In genomic region chr11:2156416-2157182, GRCh38 we compare ENCODE assay signal across 9 cellular contexts. TPM values are rescaled to one million over a fixed set of nuclear protein-coding genes. Genes with fewer than 3 reads are reported as not detected.
DNase-seq lines count a peak whose midpoint lies in the region; ATAC-seq, FAIRE-seq and TF ChIP-seq lines count a peak whose summit lies in the region.
"Had no signal": no experiment of that assay in that cellular context is flagged by ENCODE, and none has a peak within 500 bp of the region (broad histone marks: within the 10 kb centered on the region; RNA-seq: fewer than 3 reads in every experiment).

No MANE protein-coding gene starts in this region.

- H3K4me3 ChIP-seq in endothelial cell of umbilical vein (replicated peaks in 1 of 3; ENCODE audit: insufficient read depth in 1 of 3, low read depth in 1 of 3, low read length in 3 of 3) (no peak overlapping the region), thoracic aorta (no peak overlapping the region)

- H3K9me1 ChIP-seq in endothelial cell of umbilical vein (replicated peaks; ENCODE audit: control insufficient read depth, extremely low read depth, insufficient read depth, low read length): no peaks in the 10 kb centered on the region

- FAIRE-seq in endothelial cell of umbilical vein (lab: Jason Lieb, UNC): peak; percentile 76

- peak; percentile 12 for DNase-seq in NCI-H510A treated with DMSO at 0.1 percent for 48 hours (lab: John Stamatoyannopoulos, UW)
- no peak for DNase-seq in NCI-H510A (lab: John Stamatoyannopoulos, UW)
- DNase-seq in NCI-H2196 treated with DMSO at 0.1 percent for 48 hours (lab: John Stamatoyannopoulos, UW; ENCODE audit: unreplicated experiment): peak; percentile 64
- peak; percentile 56 for DNase-seq in activated CD8-positive, alpha-beta memory T cell treated with anti-CD3 and anti-CD28 coated beads, Interleukin-2, amount 50 U/mL, for 4 hours
- peak; percentile 61 for DNase-seq in endothelial cell of umbilical vein (ENCODE audit: low read depth, low spot score)
- DNase-seq in myocyte (ENCODE audit: low read depth): peak; percentile 71
- peak; percentile 15 for DNase-seq in thoracic aorta (ENCODE audit: low spot score)
- DNase-seq in NCI-H1694 (lab: John Stamatoyannopoulos, UW): no peak

- H2AFZ ChIP-seq in endothelial cell of umbilical vein (ENCODE audit: low read depth, low read length): no peak overlapping the region

- intact Hi-C loops in endothelial cell of umbilical vein (cut with micrococcal nuclease): loop anchor here (1.0 kb wide), 2 partner anchors 319 to 462 kb away; no protein-coding TSS in a partner anchor

- no peaks in the 10 kb centered on the region for H3K9me3 ChIP-seq in endothelial cell of umbilical vein (replicated peaks; ENCODE audit: control insufficient read depth, insufficient read depth, low read length)
- no peaks in the 10 kb centered on the region for H3K9me3 ChIP-seq in thoracic aorta

- H3K27ac ChIP-seq in endothelial cell of umbilical vein (ENCODE audit: insufficient read depth, low read depth, low read length): no peak overlapping the region
- no peak overlapping the region for H3K27ac ChIP-seq in thoracic aorta
- H3K27ac ChIP-seq: epithelial cell of prostate had no signal

- TF ChIP-seq CTCF in endothelial cell of umbilical vein (IDR thresholded peaks at IDR 0.05; ENCODE audit: extremely low read depth in 1 of 2, insufficient read depth in 1 of 2, low read depth in 1 of 2, low read length in 2 of 2) (peak; percentile 77 to 91), thoracic aorta (IDR thresholded peaks at IDR 0.05) (peak; percentile 47)

- CTCF ChIA-PET in endothelial cell of umbilical vein (lab: Charles Lee): interaction anchor here (0.6 to 12.6 kb wide), 32 partner anchors 9 to 610 kb away, joined by 3 to 868 read pairs (median 5); partner anchors contain the start of gene SYT8

- H3K27me3 ChIP-seq in endothelial cell of umbilical vein (ENCODE audit: control insufficient read depth in 2 of 2, insufficient read depth in 2 of 2, low read length in 2 of 2): no peaks in the 10 kb centered on the region
- no peaks in the 10 kb centered on the region for H3K27me3 ChIP-seq in thoracic aorta (replicated peaks; ENCODE audit: insufficient read depth)

- no peak for ATAC-seq in thoracic aorta (ENCODE audit: insufficient number of reproducible peaks, low FRiP score, low read depth)

- H3K36me3 ChIP-seq in endothelial cell of umbilical vein (ENCODE audit: control insufficient read depth in 2 of 2, extremely low read depth in 1 of 2, insufficient read depth in 2 of 2, low read length in 2 of 2): no peaks in the 10 kb centered on the region
- H3K36me3 ChIP-seq in thoracic aorta: no peaks in the 10 kb centered on the region

- H3K4me1 ChIP-seq in endothelial cell of umbilical vein (ENCODE audit: control insufficient read depth, extremely low read depth, insufficient read depth, low read length) (no peaks in the 10 kb centered on the region), thoracic aorta (ENCODE audit: control insufficient read depth in 1 of 2, low read depth in 2 of 2) (peaks cover 2 to 3% of the 10 kb centered on the region in 2 donors)

- dilution Hi-C loops in endothelial cell of umbilical vein (cut with MboI; ENCODE audit: extremely low pct_ligation_motif_present, low sequenced_read_pairs): no loop called here

- H3K4me2 ChIP-seq in endothelial cell of umbilical vein (ENCODE audit: insufficient read depth, low read length): no peak overlapping the region

- no peak for TF ChIP-seq POLR2A in endothelial cell of umbilical vein (IDR thresholded peaks at IDR 0.05; ENCODE audit: low read depth, low read length)

- POLR2A ChIA-PET in endothelial cell of umbilical vein (lab: Charles Lee): no interaction called here

- no TSS peak for BruUV-seq in endothelial cell of umbilical vein (replicated peaks; lab: Mats Ljungman, UMichigan)

- H3K9ac ChIP-seq in endothelial cell of umbilical vein (replicated peaks; ENCODE audit: extremely low read depth, insufficient read depth, low read length): no peak overlapping the region

- H4K20me1 ChIP-seq in endothelial cell of umbilical vein (replicated peaks; ENCODE audit: control insufficient read depth, extremely low read depth, insufficient read depth, low read length): no peaks in the 10 kb centered on the region

- no peaks in the 10 kb centered on the region for H3K79me2 ChIP-seq in endothelial cell of umbilical vein (ENCODE audit: control insufficient read depth, insufficient read depth, low read length)

TF ChIP-seq in endothelial cell of umbilical vein, 7 proteins besides CTCF, POLR2A, EP300 and RAD21:
- TF ChIP-seq MYC (IDR thresholded peaks at IDR 0.05; ENCODE audit: low read depth, low read length): no peak
TF ChIP-seq in endothelial cell of umbilical vein: peak in this region for 0.

RNA-seq across cellular contexts. Expression of gene INS, which starts 4.4 kb away (rescaled TPM):
- not detected in 2 replicates for total RNA-seq in endothelial cell of umbilical vein
- not detected in 2 replicates for polyA plus RNA-seq in endothelial cell of umbilical vein
- not detected in 2 replicates for polyA plus RNA-seq in endothelial cell of umbilical vein (2011; cell fraction: cytosol; rRNA removed)
- not detected in 2 replicates for polyA plus RNA-seq in endothelial cell of umbilical vein (2011; cell fraction: nucleus; rRNA removed)
- polyA plus RNA-seq in endothelial cell of umbilical vein (2012): not detected in 2 replicates
- polyA minus RNA-seq in endothelial cell of umbilical vein: not detected in 2 replicates
- not detected for polyA minus RNA-seq in endothelial cell of umbilical vein (2011; cell fraction: cytosol; rRNA and poly(A)+ RNA removed)
- not detected in 2 replicates for polyA minus RNA-seq in endothelial cell of umbilical vein (2011; cell fraction: nucleus; rRNA and poly(A)+ RNA removed)
- total RNA-seq in myocyte: not detected in 2 replicates
- polyA plus RNA-seq in myocyte (2012): not detected
- total RNA-seq in thoracic aorta: not detected

RNA-seq across cellular contexts. Expression of gene TH, which starts 15.0 kb away (rescaled TPM):
- not detected in 2 replicates for total RNA-seq in endothelial cell of umbilical vein
- polyA plus RNA-seq in endothelial cell of umbilical vein: not detected in 2 replicates
- polyA plus RNA-seq in endothelial cell of umbilical vein (2011; cell fraction: cytosol; rRNA removed): not detected in 2 replicates
- not detected in 2 replicates for polyA plus RNA-seq in endothelial cell of umbilical vein (2011; cell fraction: nucleus; rRNA removed)
- not detected in 2 replicates for polyA plus RNA-seq in endothelial cell of umbilical vein (2012)
- not detected in 2 replicates for polyA minus RNA-seq in endothelial cell of umbilical vein
- not detected for polyA minus RNA-seq in endothelial cell of umbilical vein (2011; cell fraction: cytosol; rRNA and poly(A)+ RNA removed)
- polyA minus RNA-seq in endothelial cell of umbilical vein (2011; cell fraction: nucleus; rRNA and poly(A)+ RNA removed): not detected in 2 replicates
- total RNA-seq in myocyte: not detected in 2 replicates
- not detected for polyA plus RNA-seq in myocyte (2012)
- total RNA-seq in thoracic aorta: not detected

RNA-seq across cellular contexts. Expression of gene IGF2, which starts 17.4 kb away (rescaled TPM):
- 21.0 and 34.1 TPM in 2 replicates for total RNA-seq in endothelial cell of umbilical vein
- polyA plus RNA-seq in endothelial cell of umbilical vein: 4.3 and 5.7 TPM in 2 replicates
- polyA plus RNA-seq in endothelial cell of umbilical vein (2011; cell fraction: cytosol; rRNA removed): 4.0 and 5.9 TPM in 2 replicates
- polyA plus RNA-seq in endothelial cell of umbilical vein (2011; cell fraction: nucleus; rRNA removed): 1.2 and 1.4 TPM in 2 replicates
- polyA plus RNA-seq in endothelial cell of umbilical vein (2012): 10.6 and 78.9 TPM in 2 replicates
- 3.0 and 7.7 TPM in 2 replicates for polyA minus RNA-seq in endothelial cell of umbilical vein
- not detected for polyA minus RNA-seq in endothelial cell of umbilical vein (2011; cell fraction: cytosol; rRNA and poly(A)+ RNA removed)
- polyA minus RNA-seq in endothelial cell of umbilical vein (2011; cell fraction: nucleus; rRNA and poly(A)+ RNA removed): 0.38 and 1.0 TPM in 2 replicates
- total RNA-seq in myocyte: 330 and 438 TPM in 2 replicates
- 915 TPM for polyA plus RNA-seq in myocyte (2012)
- total RNA-seq in thoracic aorta: 10 to 100 TPM; 31.7 to 39.4 TPM

Comparison
In these comparisons a context has a peak if more than half of its experiments do, and no peak if none do; other contexts are left out.
1. DNase-seq: peak in NCI-H510A treated with DMSO at 0.1 percent for 48 hours (single experiment), NCI-H2196 treated with DMSO at 0.1 percent for 48 hours (single experiment), activated CD8-positive, alpha-beta memory T cell treated with anti-CD3 and anti-CD28 coated beads, Interleukin-2, amount 50 U/mL, for 4 hours (single experiment), endothelial cell of umbilical vein (single experiment), myocyte (single experiment) and thoracic aorta (single experiment); none in NCI-H510A (single experiment) and NCI-H1694 (single experiment).